In genomic region chr2:216109962-216110614, GRCh38 we compare ENCODE assay signal across 8 cellular contexts. TPM values are rescaled to one million over a fixed set of nuclear protein-coding genes. Genes with fewer than 3 reads are reported as not detected.
DNase-seq lines count a peak whose midpoint lies in the region; ATAC-seq and TF ChIP-seq lines count a peak whose summit lies in the region.

No MANE protein-coding gene starts in this region.

- peak; percentile 25 for DNase-seq in AG20443 (ENCODE audit: low spot score)
- no peak for DNase-seq in GM13977 (ENCODE audit: low spot score)
- DNase-seq in NT2/D1 (ENCODE audit: low read depth, low spot score), result no peak
- peak; percentile 81 for DNase-seq in choroid plexus epithelial cell (ENCODE audit: low read depth)
- no peak for DNase-seq in activated effector memory CD4-positive, alpha-beta T cell treated with anti-CD3 and anti-CD28 coated beads, Interleukin-2, amount 50 U/mL, for 16 hours
- DNase-seq in T1000 (lab: John Stamatoyannopoulos, UW), result no peak

- H3K4me1 ChIP-seq in NT2/D1 (ENCODE audit: insufficient read depth, insufficient read length) (peaks cover 3% of the 10 kb centered on the region), mononuclear cell (ENCODE audit: insufficient read depth, low read length) (peaks cover 47% of the 10 kb centered on the region)

- H3K27me3 ChIP-seq in NT2/D1 (ENCODE audit: insufficient read depth, insufficient read length) (no peaks in the 10 kb centered on the region), mononuclear cell (ENCODE audit: insufficient read depth, low read length) (no peaks in the 10 kb centered on the region)

- H3K9ac ChIP-seq in NT2/D1 (ENCODE audit: insufficient read length, low read depth), result peak overlapping the region; percentile 97

- in situ Hi-C loops in GM13977 (cut with MboI; ENCODE audit: low pct_unique_long_range_greater_than_20kb, low sequenced_read_pairs, unreplicated experiment), result no loop called here

- ATAC-seq in HG03139 (IDR thresholded peaks at IDR 0.05; ENCODE audit: unreplicated experiment), result no peak

- H3K9me3 ChIP-seq in NT2/D1 (ENCODE audit: insufficient read depth, low read length) (no peaks in the 10 kb centered on the region), mononuclear cell (ENCODE audit: low read depth, low read length) (no peaks in the 10 kb centered on the region)

- TF ChIP-seq CTCF in GM13977 (IDR thresholded peaks at IDR 0.05; ENCODE audit: extremely low read depth, insufficient read depth, missing control alignments), result peak; percentile 39
- TF ChIP-seq CTCF in choroid plexus epithelial cell (conservative IDR thresholded peaks at IDR 0.05; ENCODE audit: low read depth, low read length), result peak; percentile 59

- peak overlapping the region; percentile 94 for H3K4me3 ChIP-seq in NT2/D1 (ENCODE audit: insufficient read length, low read depth)
- H3K4me3 ChIP-seq in choroid plexus epithelial cell (ENCODE audit: low read depth, low read length), result peak overlapping the region; percentile 97
- H3K4me3 ChIP-seq in mononuclear cell (ENCODE audit: low read length), result peak overlapping the region; percentile 96

- H3K36me3 ChIP-seq in NT2/D1 (ENCODE audit: insufficient read depth, insufficient read length, low read length), result peaks cover 46% of the 10 kb centered on the region

RNA-seq across cellular contexts. Expression of gene XRCC5, which starts 0.9 kb away (rescaled TPM):
- 132 TPM for total RNA-seq in mononuclear cell

RNA-seq across cellular contexts. Expression of gene TMEM169, which starts 28.4 kb away (rescaled TPM):
- total RNA-seq in mononuclear cell, result 0.42 TPM

RNA-seq across cellular contexts. Expression of gene PECR, which starts 28.5 kb away (rescaled TPM):
- total RNA-seq in mononuclear cell, result 8.1 TPM

Comparison
In these comparisons a context has a peak if more than half of its experiments do, and no peak if none do; other contexts are left out.
1. DNase-seq: peak in AG20443 (single experiment) and choroid plexus epithelial cell (single experiment); none in GM13977 (single experiment), NT2/D1 (single experiment), activated effector memory CD4-positive, alpha-beta T cell treated with anti-CD3 and anti-CD28 coated beads, Interleukin-2, amount 50 U/mL, for 16 hours (single experiment) and T1000 (single experiment).
2. Peak in every context shown above with its lines, with median percentiles within 50 percentile points of each other: H3K4me3 ChIP-seq.